12 cellular contexts compared by ENCODE assay signal in the genomic region with DNA sequence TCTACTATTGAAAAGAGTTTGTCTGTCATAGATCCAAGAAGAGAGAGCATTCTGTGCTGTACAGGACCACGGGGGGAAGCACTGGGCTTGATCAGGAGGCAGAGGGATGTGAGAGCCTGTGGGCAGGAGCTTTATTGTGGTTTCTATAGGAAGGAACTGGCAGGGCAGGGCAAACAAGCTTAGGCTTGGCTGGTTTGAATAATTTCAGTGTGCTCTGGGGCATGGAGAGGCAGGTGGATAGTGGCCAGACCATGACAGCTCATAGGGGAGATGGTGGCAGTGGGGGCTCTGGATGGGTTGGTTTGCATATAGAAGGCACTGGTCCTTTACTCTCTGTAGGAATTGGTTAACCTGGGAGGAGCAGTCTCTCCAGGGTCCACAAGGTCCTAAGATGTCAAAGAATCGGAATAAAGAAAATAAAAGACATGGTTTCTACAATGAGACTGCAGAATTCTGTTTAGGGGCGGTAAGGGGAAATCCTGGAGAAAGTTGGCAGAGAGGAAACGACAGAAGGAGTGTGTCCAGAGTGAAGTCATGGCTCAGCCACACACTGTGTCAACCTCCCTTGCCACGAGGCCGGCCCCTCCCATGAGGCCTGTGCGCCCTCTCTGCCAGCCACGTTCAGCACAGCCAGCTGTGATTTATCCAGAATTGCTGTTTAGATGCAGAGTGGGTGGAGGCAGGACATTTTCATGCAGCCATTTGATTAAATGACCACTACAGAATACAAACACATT.
A peak's percentile ranks its signal among the peaks of the same experiment; 100 is the strongest.
DNase-seq lines count a peak whose midpoint lies in the region; ATAC-seq and TF ChIP-seq lines count a peak whose summit lies in the region.
"Had no signal": no experiment of that assay in that cellular context is flagged by ENCODE, and none has a peak within 500 bp of the region (broad histone marks: within the 10 kb centered on the region; RNA-seq: fewer than 3 reads in every experiment).

No MANE protein-coding gene starts in this region.

- peaks cover 28% of the 10 kb centered on the region for H3K9me3 Mint-ChIP-seq in dendritic cell treated with granulocyte-macrophage colony-stimulating factor and Interleukin-4, amounts not matched to agents 40 ng/mL and 50 ng/mL, for 4 days

- H3K9ac ChIP-seq in mammary epithelial cell (ENCODE audit: insufficient read depth, low read length) = no peak overlapping the region

- dilution Hi-C loops in mammary epithelial cell (cut with HindIII; ENCODE audit: low sequenced_read_pairs) = no loop called here

- H3K4me3 Mint-ChIP-seq in dendritic cell treated with granulocyte-macrophage colony-stimulating factor and Interleukin-4, amounts not matched to agents 40 ng/mL and 50 ng/mL, for 4 days = peak overlapping the region; percentile 3
- H3K4me3 Mint-ChIP-seq: effector memory CD8-positive, alpha-beta T cell had no signal

- H3K36me3 ChIP-seq in mammary epithelial cell (ENCODE audit: insufficient read depth, low read length) (no peaks in the 10 kb centered on the region), breast epithelium (no peaks in the 10 kb centered on the region), lung (ENCODE audit: control insufficient read depth in 2 of 2, insufficient read depth in 2 of 2, low read length in 2 of 2) (no peaks in the 10 kb centered on the region), tibial artery (no peaks in the 10 kb centered on the region)

- no peak overlapping the region for H2AFZ ChIP-seq in mammary epithelial cell (ENCODE audit: low read depth, low read length)

- DNase-seq in mammary epithelial cell = peak; percentile 69
- DNase-seq in breast epithelium (ENCODE audit: low spot score in 2 of 2) = no peak
- peak; percentile 42 for DNase-seq in lung (ENCODE audit: low spot score)
- DNase-seq in tibial artery = no peak
- no peak for DNase-seq in effector CD4-positive, alpha-beta T cell
- DNase-seq in D341Med (ENCODE audit: low spot score) = no peak
- DNase-seq: activated CD4-positive, alpha-beta T cell treated with anti-CD3 and anti-CD28 coated beads for 1 hour; activated effector memory CD4-positive, alpha-beta T cell treated with Interleukin-2 at 50 U/mL for 16 hours; effector memory CD8-positive, alpha-beta T cell; NCI-H1694 had no signal

- TF ChIP-seq CTCF in mammary epithelial cell (conservative IDR thresholded peaks at IDR 0.05 in 1 of 2, IDR thresholded peaks at IDR 0.05 in 1 of 2; ENCODE audit: extremely low read depth in 1 of 2, insufficient read depth in 1 of 2, low read depth in 1 of 2, low read length in 2 of 2) (no peak), breast epithelium (IDR thresholded peaks at IDR 0.05) (no peak), lung (IDR thresholded peaks at IDR 0.05; ENCODE audit: control extremely low read depth, extremely low read depth) (no peak), tibial artery (IDR thresholded peaks at IDR 0.05) (no peak)

- TF ChIP-seq POLR2A in breast epithelium (IDR thresholded peaks at IDR 0.05) (no peak), GM18505 (IDR thresholded peaks at IDR 0.05; ENCODE audit: borderline replicate concordance, extremely low read depth, insufficient read depth, insufficient read length) (no peak)

- intact Hi-C loops in mammary epithelial cell (cut with micrococcal nuclease) (loop anchor here (5.0 kb wide), 1 partner anchor 39 kb away; no protein-coding TSS in a partner anchor), breast epithelium (cut with DNase I; ENCODE audit: low total_unique reads) (loop anchor here (10.0 kb wide), 1 partner anchor 1713 kb away; no protein-coding TSS in a partner anchor), tibial artery (cut with DNase I; ENCODE audit: low total_unique reads) (no loop called here)
- intact Hi-C loops in dendritic cell treated with granulocyte-macrophage colony-stimulating factor and Interleukin-4, amounts not matched to agents 40 ng/mL and 50 ng/mL, for 4 days (cut with micrococcal nuclease) = loop anchor here (5.0 kb wide), 1 partner anchor 51 kb away; no protein-coding TSS in a partner anchor

- peaks cover 34% of the 10 kb centered on the region for H3K4me1 Mint-ChIP-seq in dendritic cell treated with granulocyte-macrophage colony-stimulating factor and Interleukin-4, amounts not matched to agents 40 ng/mL and 50 ng/mL, for 4 days (ENCODE audit: low read depth)

- peaks cover 2% of the 10 kb centered on the region for H3K27me3 ChIP-seq in mammary epithelial cell (ENCODE audit: insufficient read depth, low read length)
- H3K27me3 ChIP-seq in breast epithelium = no peaks in the 10 kb centered on the region
- H3K27me3 ChIP-seq in lung (ENCODE audit: control insufficient read depth, insufficient read depth) = no peaks in the 10 kb centered on the region
- no peaks in the 10 kb centered on the region for H3K27me3 ChIP-seq in tibial artery

- no peak overlapping the region for H3K4me2 ChIP-seq in mammary epithelial cell (ENCODE audit: insufficient read depth, low read depth, low read length)

- H3K27ac ChIP-seq in mammary epithelial cell (ENCODE audit: insufficient read depth, low read depth, low read length) (no peak overlapping the region), breast epithelium (no peak overlapping the region), lung (ENCODE audit: low read depth in 1 of 2, low read length in 1 of 2) (no peak overlapping the region), tibial artery (no peak overlapping the region)

- peak; percentile 56 for ATAC-seq in lung (ENCODE audit: insufficient read depth, low FRiP score)
- ATAC-seq in GM18505 (IDR thresholded peaks at IDR 0.05; ENCODE audit: unreplicated experiment) = no peak
- ATAC-seq: effector memory CD8-positive, alpha-beta T cell had no signal

- 19% methylated on average over 8 of the region's 8 CpGs for WGBS in mammary epithelial cell (ENCODE audit: low coverage, missing lambda C conversion rate)
- 13 to 27% methylated on average over 8 of the region's 8 CpGs for WGBS in lung, 2 donors

- no peaks in the 10 kb centered on the region for H3K27me3 Mint-ChIP-seq in dendritic cell treated with granulocyte-macrophage colony-stimulating factor and Interleukin-4, amounts not matched to agents 40 ng/mL and 50 ng/mL, for 4 days

- H3K4me1 ChIP-seq in mammary epithelial cell (ENCODE audit: insufficient read depth, low read length) = peaks cover 24% of the 10 kb centered on the region
- no peaks in the 10 kb centered on the region for H3K4me1 ChIP-seq in breast epithelium
- peaks cover 0 to 4% of the 10 kb centered on the region in 2 donors for H3K4me1 ChIP-seq in lung (ENCODE audit: control insufficient read depth in 2 of 2, insufficient read depth in 2 of 2, low read length in 2 of 2)
- no peaks in the 10 kb centered on the region for H3K4me1 ChIP-seq in tibial artery

- in situ Hi-C loops in mammary epithelial cell (cut with MboI; ENCODE audit: low sequenced_read_pairs in 2 of 2) = no loop called here

- BruUV-seq in mammary epithelial cell (replicated peaks; lab: Mats Ljungman, UMichigan) = no TSS peak

- H4K20me1 ChIP-seq in mammary epithelial cell (ENCODE audit: insufficient read depth, low read length) = no peaks in the 10 kb centered on the region

- H3K27ac Mint-ChIP-seq in dendritic cell treated with granulocyte-macrophage colony-stimulating factor and Interleukin-4, amounts not matched to agents 40 ng/mL and 50 ng/mL, for 4 days = peak overlapping the region; percentile 68
- H3K27ac Mint-ChIP-seq: effector memory CD8-positive, alpha-beta T cell had no signal

- H3K9me3 ChIP-seq in mammary epithelial cell (replicated peaks; ENCODE audit: insufficient read depth, low read length) (no peaks in the 10 kb centered on the region), breast epithelium (no peaks in the 10 kb centered on the region), lung (ENCODE audit: control insufficient read depth in 2 of 2, insufficient read depth in 1 of 2, low read length in 1 of 2) (peaks cover 0 to 3% of the 10 kb centered on the region in 2 donors), tibial artery (no peaks in the 10 kb centered on the region)

- no peak overlapping the region for H3K4me3 ChIP-seq in mammary epithelial cell (replicated peaks in 1 of 3; ENCODE audit: insufficient read depth in 1 of 3, low read depth in 2 of 3, low read length in 3 of 3)
- no peak overlapping the region for H3K4me3 ChIP-seq in breast epithelium
- no peak overlapping the region for H3K4me3 ChIP-seq in lung
- H3K4me3 ChIP-seq in tibial artery = no peak overlapping the region

- peaks cover 16% of the 10 kb centered on the region for H3K36me3 Mint-ChIP-seq in dendritic cell treated with granulocyte-macrophage colony-stimulating factor and Interleukin-4, amounts not matched to agents 40 ng/mL and 50 ng/mL, for 4 days (ENCODE audit: low read depth)

- no peaks in the 10 kb centered on the region for H3K79me2 ChIP-seq in mammary epithelial cell (ENCODE audit: insufficient read depth, low read length)

- CTCF ChIA-PET in mammary epithelial cell (lab: Charles Lee; ENCODE audit: low non-redundant PET) = no interaction called here

Comparison
In these comparisons a context has a peak if more than half of its experiments do, and no peak if none do; other contexts are left out.
1. DNase-seq: peak in mammary epithelial cell (single experiment) and lung (single experiment); none in breast epithelium (0 of 2), tibial artery (0 of 2), effector CD4-positive, alpha-beta T cell (single experiment) and D341Med (single experiment).